In genomic region chr16:84093879-84094270, GRCh38 we compare ENCODE assay signal across 16 cellular contexts. TPM values are rescaled to one million over a fixed set of nuclear protein-coding genes. Genes with fewer than 3 reads are reported as not detected.
A peak's percentile ranks its signal among the peaks of the same experiment; 100 is the strongest.
DNase-seq lines count a peak whose midpoint lies in the region; ATAC-seq and TF ChIP-seq lines count a peak whose summit lies in the region.
"Had no signal": no experiment of that assay in that cellular context is flagged by ENCODE, and none has a peak within 500 bp of the region (broad histone marks: within the 10 kb centered on the region; RNA-seq: fewer than 3 reads in every experiment).

No MANE protein-coding gene starts in this region.

- H3K27ac ChIP-seq in WERI-Rb-1 = peak overlapping the region; percentile 83
- H3K27ac ChIP-seq: A549 had no signal

- H3K4me3 Mint-ChIP-seq in glutamatergic neuron (ENCODE audit: unreplicated experiment) = no peak overlapping the region
- H3K4me3 Mint-ChIP-seq in natural killer cell = no peak overlapping the region
- H3K4me3 Mint-ChIP-seq: CD14-positive monocyte, H9 had no signal

- DNase-seq in D341Med (ENCODE audit: low spot score) = peak; percentile 65
- DNase-seq in NCI-H524 (lab: John Stamatoyannopoulos, UW) = peak; percentile 57 to 90
- peak; percentile 74 for DNase-seq in WERI-Rb-1
- no peak for DNase-seq in glutamatergic neuron
- no peak for DNase-seq in ACHN
- DNase-seq in natural killer cell = no peak
- no peak for DNase-seq in NK-92 treated with Interleukin-12 subunit alpha and Interleukin-12 subunit beta, amount 100 ng/mL, for 24 hours (lab: John Stamatoyannopoulos, UW)
- DNase-seq: DMS 273 treated with DMSO at 0.1 percent for 48 hours, GOT3, H9, IMR-90 had no signal

- no peak overlapping the region for H3K4me3 ChIP-seq in WERI-Rb-1 (ENCODE audit: low read depth, low read length)
- H3K4me3 ChIP-seq: A549, GM12878 had no signal

- H3K27ac Mint-ChIP-seq in glutamatergic neuron (ENCODE audit: unreplicated experiment) (peak overlapping the region; percentile 76), natural killer cell (no peak overlapping the region)
- H3K27ac Mint-ChIP-seq: H9 had no signal

- H3K27me3 ChIP-seq in WERI-Rb-1 (ENCODE audit: insufficient read depth, low read depth, severe bottlenecking) = no peaks in the 10 kb centered on the region

- no peaks in the 10 kb centered on the region for H3K36me3 Mint-ChIP-seq in glutamatergic neuron (ENCODE audit: unreplicated experiment)
- H3K36me3 Mint-ChIP-seq in natural killer cell = peaks cover 43% of the 10 kb centered on the region

- no peaks in the 10 kb centered on the region for H3K9me3 ChIP-seq in WERI-Rb-1 (ENCODE audit: severe bottlenecking)
- H3K9me3 ChIP-seq: A549 had no signal

- peaks cover 49% of the 10 kb centered on the region for H3K4me1 Mint-ChIP-seq in glutamatergic neuron (ENCODE audit: low read depth, unreplicated experiment)
- peaks cover 6 to 10% of the 10 kb centered on the region in 2 donors for H3K4me1 Mint-ChIP-seq in natural killer cell
- H3K4me1 Mint-ChIP-seq: H9 had no signal

- no peak for TF ChIP-seq CTCF in WERI-Rb-1 (IDR thresholded peaks at IDR 0.05; ENCODE audit: low read depth, low read length)
- no peak for TF ChIP-seq CTCF in glutamatergic neuron (IDR thresholded peaks at IDR 0.05; ENCODE audit: partially characterized antibody, unreplicated experiment)
- no peak for TF ChIP-seq CTCF in natural killer cell (IDR thresholded peaks at IDR 0.05)

- ATAC-seq in GM19452 (IDR thresholded peaks at IDR 0.05; ENCODE audit: unreplicated experiment) = no peak
- ATAC-seq in natural killer cell = no peak
- ATAC-seq: A549, GM12878 had no signal

- H3K27me3 Mint-ChIP-seq in glutamatergic neuron (ENCODE audit: unreplicated experiment) = peaks cover 7% of the 10 kb centered on the region
- H3K27me3 Mint-ChIP-seq in natural killer cell (ENCODE audit: low read depth in 2 of 2) = no peaks in the 10 kb centered on the region

- H3K36me3 ChIP-seq in WERI-Rb-1 = peaks cover 36% of the 10 kb centered on the region

- H3K9me3 Mint-ChIP-seq in glutamatergic neuron (ENCODE audit: unreplicated experiment) = peaks cover 10% of the 10 kb centered on the region
- no peaks in the 10 kb centered on the region for H3K9me3 Mint-ChIP-seq in natural killer cell
- H3K9me3 Mint-ChIP-seq: CD14-positive monocyte, H9 had no signal

- in situ Hi-C loops in ACHN (cut with HindIII; ENCODE audit: low pct_ligation_motif_present, low pct_unique_long_range_greater_than_20kb, low sequenced_read_pairs) = no loop called here

- intact Hi-C loops in natural killer cell (cut with micrococcal nuclease) = no loop called here

RNA-seq across cellular contexts. Expression of gene MBTPS1, which starts 22.9 kb away (rescaled TPM):
- 105 TPM for total RNA-seq in glutamatergic neuron (ENCODE audit: unreplicated experiment)
- total RNA-seq in natural killer cell = 100 to 1,000 TPM in 2 of 3 donors, 10 to 100 TPM in 1; 85.2 to 124 (median 113) TPM

RNA-seq across cellular contexts. Expression of gene HSDL1, which starts 51.1 kb away (rescaled TPM):
- total RNA-seq in glutamatergic neuron (ENCODE audit: unreplicated experiment) = 81.7 TPM
- total RNA-seq in natural killer cell = 10 to 100 TPM; 11.2 to 15.3 (median 13.5) TPM

RNA-seq across cellular contexts. Expression of gene DNAAF1, which starts 51.2 kb away (rescaled TPM):
- total RNA-seq in glutamatergic neuron (ENCODE audit: unreplicated experiment) (0.56 TPM), natural killer cell (1 to 10 TPM in 1 of 3 donors, under 1 TPM in 2; 0.43 to 2.9 (median 0.95) TPM)
- total RNA-seq: Daoy, GM12878, H9, IMR-90 had no signal

RNA-seq across cellular contexts. Expression of gene SLC38A8, which starts 51.3 kb away (rescaled TPM):
- total RNA-seq in glutamatergic neuron (ENCODE audit: unreplicated experiment) (not detected), natural killer cell (not detected)
- total RNA-seq: Daoy, GM12878, IMR-90 had no signal

Comparison
In these comparisons a context has a peak if more than half of its experiments do, and no peak if none do; other contexts are left out.
1. DNase-seq: peak in D341Med (single experiment), NCI-H524 (2 of 2) and WERI-Rb-1 (single experiment); none in glutamatergic neuron (single experiment), ACHN (single experiment), natural killer cell (single experiment) and NK-92 treated with Interleukin-12 subunit alpha and Interleukin-12 subunit beta, amount 100 ng/mL, for 24 hours (single experiment).